Comparison of ENCODE assay signal across 9 cellular contexts in genomic region chr20:62953839-62954703, GRCh38. TPM values are rescaled to one million over a fixed set of nuclear protein-coding genes. Genes with fewer than 3 reads are reported as not detected.
DNase-seq lines count a peak whose midpoint lies in the region; ATAC-seq, FAIRE-seq and TF ChIP-seq lines count a peak whose summit lies in the region.
"Had no signal": no experiment of that assay in that cellular context is flagged by ENCODE, and none has a peak within 500 bp of the region (broad histone marks: within the 10 kb centered on the region; RNA-seq: fewer than 3 reads in every experiment).

No MANE protein-coding gene starts in this region.

- peak; percentile 73 for ATAC-seq in HG02610 (IDR thresholded peaks at IDR 0.05; ENCODE audit: unreplicated experiment)

- H3K36me3 Mint-ChIP-seq in osteocyte (ENCODE audit: unreplicated experiment), result peaks cover 8% of the 10 kb centered on the region

- no peaks in the 10 kb centered on the region for H3K27me3 Mint-ChIP-seq in osteocyte (ENCODE audit: unreplicated experiment)

- H3K9me3 ChIP-seq in colonic mucosa, result no peaks in the 10 kb centered on the region
- no peaks in the 10 kb centered on the region for H3K9me3 ChIP-seq in liver (ENCODE audit: control insufficient read depth in 4 of 4, low read length in 3 of 4)

- FAIRE-seq in GM12892 (lab: Jason Lieb, UNC), result peak; percentile 88

- H3K9ac ChIP-seq in colonic mucosa (ENCODE audit: low read depth in 2 of 2, low read length in 2 of 2) (peak overlapping the region; percentile 66 to 87), liver (ENCODE audit: low read depth in 1 of 2, low read length in 2 of 2) (peak overlapping the region; percentile 71 to 85)

- H3K36me3 ChIP-seq in colonic mucosa (no peaks in the 10 kb centered on the region), liver (ENCODE audit: control insufficient read depth in 4 of 4, insufficient read depth in 3 of 4, low read depth in 1 of 4, low read length in 3 of 4) (peaks cover 5 to 29% (median 8%) of the 10 kb centered on the region in 4 donors)

- intact Hi-C loops in colonic mucosa (cut with DNase I), result no loop called here

- DNase-seq in GM12892 (ENCODE audit: insufficient read length) (peak; percentile 91), NCI-H1417 (lab: John Stamatoyannopoulos, UW) (peak; percentile 61 to 95 (median 87)), colonic mucosa (peak; percentile 83), osteocyte (ENCODE audit: extremely low spot score, unreplicated experiment) (no peak)
- DNase-seq in activated CD4-positive, CD25-positive, alpha-beta regulatory T cell treated with anti-CD3 and anti-CD28 coated beads, Interleukin-2, amount 50 U/mL, for 16 hours (ENCODE audit: low read depth, low spot score), result peak; percentile 15
- peak; percentile 38 to 41 for DNase-seq in stimulated activated CD8-positive, alpha-beta memory T cell treated with anti-CD3 and anti-CD28 coated beads, Interleukin-2, amount 100 ng/mL, for 1 hour (ENCODE audit: low read depth in 2 of 2)

- TF ChIP-seq RAD21 in liver (IDR thresholded peaks at IDR 0.05), result no peak

- H3K4me1 Mint-ChIP-seq in osteocyte (ENCODE audit: unreplicated experiment), result peaks cover 9% of the 10 kb centered on the region

- H3K27me3 ChIP-seq in colonic mucosa (no peaks in the 10 kb centered on the region), liver (ENCODE audit: control insufficient read depth in 4 of 4, insufficient read depth in 4 of 4, low read length in 3 of 4) (no peaks in the 10 kb centered on the region)

- H3K4me1 ChIP-seq in colonic mucosa (peaks cover 23% of the 10 kb centered on the region), liver (ENCODE audit: control insufficient read depth in 4 of 4, insufficient read depth in 4 of 4, low read length in 3 of 4) (peaks cover 3 to 41% (median 31%) of the 10 kb centered on the region in 4 donors)

- no peak; the same call in 1 of the 2 replicates for TF ChIP-seq POLR2A in GM12892 (IDR thresholded peaks at IDR 0.05; ENCODE audit: low read depth, low read length)

- H3K4me3 ChIP-seq in colonic mucosa, result peak overlapping the region; percentile 35
- peak overlapping the region; percentile 56 to 83 (median 76) for H3K4me3 ChIP-seq in liver (ENCODE audit: low read depth in 1 of 3, low read length in 3 of 3)

- no peak overlapping the region for H3K4me3 Mint-ChIP-seq in osteocyte (ENCODE audit: unreplicated experiment)

- no peak for TF ChIP-seq CTCF in colonic mucosa (IDR thresholded peaks at IDR 0.05)
- no peak for TF ChIP-seq CTCF in liver (IDR thresholded peaks at IDR 0.05; ENCODE audit: low read depth, low read length, missing input control)
- no peak for TF ChIP-seq CTCF in osteocyte (IDR thresholded peaks at IDR 0.05)

- H3K27ac Mint-ChIP-seq in osteocyte (ENCODE audit: unreplicated experiment), result no peak overlapping the region

- H3K27ac ChIP-seq in colonic mucosa, result peak overlapping the region; percentile 87
- peak overlapping the region; percentile 91 to 93 for H3K27ac ChIP-seq in liver (ENCODE audit: low read depth in 1 of 2, low read length in 2 of 2)

- 4% methylated on average over 32 of the region's 32 CpGs for WGBS in liver

- H3K9me3 Mint-ChIP-seq in osteocyte (ENCODE audit: unreplicated experiment), result no peaks in the 10 kb centered on the region

TF ChIP-seq in liver, 16 proteins besides CTCF, POLR2A, EP300 and RAD21:
- no peak for TF ChIP-seq HNF4G (IDR thresholded peaks at IDR 0.05)
- TF ChIP-seq RXRA (IDR thresholded peaks at IDR 0.05), result peak; percentile 39 to 45
- peak; percentile 78 for TF ChIP-seq SP1 (IDR thresholded peaks at IDR 0.05)
- peak; percentile 24 to 33 for TF ChIP-seq HNF4A (conservative IDR thresholded peaks at IDR 0.05)
- peak; percentile 51 for TF ChIP-seq TAF1 (conservative IDR thresholded peaks at IDR 0.05)
- peak; percentile 57 for TF ChIP-seq NR2F2 (IDR thresholded peaks at IDR 0.05)
- peak in 1 of 2 donors; percentile 23 for TF ChIP-seq GABPA (IDR thresholded peaks at IDR 0.05 in 1 of 2, conservative IDR thresholded peaks at IDR 0.05 in 1 of 2)
- TF ChIP-seq ZBTB33 (IDR thresholded peaks at IDR 0.05), result no peak
- peak; percentile 74 for TF ChIP-seq MAX (IDR thresholded peaks at IDR 0.05)
- TF ChIP-seq EGR1 (IDR thresholded peaks at IDR 0.05; ENCODE audit: low read depth in 2 of 2), result peak in 1 of 2 donors; percentile 38
- TF ChIP-seq ATF3 (IDR thresholded peaks at IDR 0.05), result no peak
- TF ChIP-seq YY1 (IDR thresholded peaks at IDR 0.05), result peak; percentile 89
- TF ChIP-seq REST (IDR thresholded peaks at IDR 0.05), result peak; percentile 91

RNA-seq across cellular contexts. Expression of gene SLC17A9, which starts 1.6 kb away (rescaled TPM):
- 45.0 TPM for polyA plus RNA-seq in GM12892 (2012; ENCODE audit: missing spikeins)
- total RNA-seq in colonic mucosa (10 to 100 TPM; 23.1 to 54.7 TPM), liver (10 to 100 TPM; 16.0 to 73.1 TPM), osteocyte (not detected in 2 replicates)
- polyA plus RNA-seq in liver, result 100 to 1,000 TPM in 1 of 2 donors, 10 to 100 TPM in 1; 56.0 to 138 TPM
- polyA plus RNA-seq: neural cell had no signal

RNA-seq across cellular contexts. Expression of gene GID8, which starts 16.1 kb away (rescaled TPM):
- polyA plus RNA-seq in GM12892 (2012; ENCODE audit: missing spikeins), result 24.1 TPM
- 10 to 100 TPM; 37.3 to 40.4 TPM for total RNA-seq in colonic mucosa
- total RNA-seq in liver, result 10 to 100 TPM; 17.9 to 23.6 TPM
- 10 to 100 TPM; 10.2 to 11.4 TPM for polyA plus RNA-seq in liver
- total RNA-seq in osteocyte, result 33.5 and 35.8 TPM in 2 replicates

RNA-seq across cellular contexts. Expression of gene DIDO1, which starts 27.8 kb away (rescaled TPM):
- polyA plus RNA-seq in GM12892 (2012; ENCODE audit: missing spikeins), result 26.5 TPM
- total RNA-seq in colonic mucosa, result 10 to 100 TPM; 41.4 to 50.4 TPM
- total RNA-seq in liver, result 10 to 100 TPM; 24.0 to 43.1 TPM
- 10 to 100 TPM; 10.1 to 10.8 TPM for polyA plus RNA-seq in liver
- total RNA-seq in osteocyte, result 53.6 and 54.7 TPM in 2 replicates

RNA-seq across cellular contexts. Expression of gene BHLHE23, which starts 52.7 kb away (rescaled TPM):
- polyA plus RNA-seq in GM12892 (2012; ENCODE audit: missing spikeins), result not detected
- total RNA-seq in colonic mucosa (not detected), liver (not detected), osteocyte (not detected in 2 replicates)
- polyA plus RNA-seq in liver, result not detected
- polyA plus RNA-seq: neural cell had no signal

Comparison
In these comparisons a context has a peak if more than half of its experiments do, and no peak if none do; other contexts are left out.
1. RNA of gene SLC17A9, which starts 1.6 kb away (total RNA-seq): 16.0 to 73.1 TPM in liver and 23.1 to 54.7 TPM in colonic mucosa; not detected in osteocyte; every median in the first group is over 10 times any median in the second.